ENCODE assay signal across 22 cellular contexts in genomic region chr10:78515873-78516153, GRCh38.
"Had no signal": no experiment of that assay in that cellular context is flagged by ENCODE, and none has a peak within 500 bp of the region (broad histone marks: within the 10 kb centered on the region; RNA-seq: fewer than 3 reads in every experiment).

No MANE protein-coding gene starts in this region.

- H3K27ac ChIP-seq: foreskin keratinocyte, left lung, neutrophil had no signal

- H3K36me3 ChIP-seq: heart right ventricle, left lung, lower lobe of right lung, neutrophil had no signal

- H3K27me3 ChIP-seq: foreskin keratinocyte, heart right ventricle, left lung, neutrophil had no signal

- H3K4me3 ChIP-seq: heart right ventricle, left lung, lower lobe of right lung, smooth muscle cell had no signal

- H3K9me3 ChIP-seq: heart right ventricle, left lung, lower lobe of right lung, neutrophil had no signal

- ATAC-seq: activated CD8-positive, alpha-beta memory T cell treated with anti-CD3 and anti-CD28 coated beads, Interleukin-2, amount 10 ng/mL, durations not matched to agents 7 days and 5 days; activated naive CD8-positive, alpha-beta T cell treated with anti-CD3 and anti-CD28 coated beads, Interleukin-2, amount 50 U/mL, for 24 hours; effector memory CD8-positive, alpha-beta T cell; foreskin keratinocyte; stimulated activated naive B cell treated with anti-CD40 and anti-IgM and Interleukin-4, amounts not matched to agents 10 μg/mL and 1 μg/mL and 100 μg/mL, for 72 hours; T-helper 17 cell had no signal

- DNase-seq: activated CD4-positive, alpha-beta memory T cell treated with anti-CD3 and anti-CD28 coated beads, Interleukin-2, amount 10 ng/mL, durations not matched to agents 7 days and 5 days; activated CD4-positive, alpha-beta T cell treated with anti-CD3 and anti-CD28 coated beads for 1 hour; activated CD4-positive, alpha-beta T cell treated with anti-CD3 and anti-CD28 coated beads, Interleukin-2, amount 10 ng/mL, durations not matched to agents 7 days and 5 days; activated CD8-positive, alpha-beta memory T cell treated with anti-CD3 and anti-CD28 coated beads, Interleukin-2, amount 10 ng/mL, durations not matched to agents 7 days and 5 days; activated naive CD8-positive, alpha-beta T cell treated with anti-CD3 and anti-CD28 coated beads, Interleukin-2, amount 50 U/mL, for 24 hours; activated T-cell treated with anti-CD3 and anti-CD28 coated beads, Interleukin-2, amount 50 U/mL, for 48 hours; cortex of kidney; effector memory CD8-positive, alpha-beta T cell; foreskin keratinocyte; heart right ventricle; kidney glomerular epithelial cell; left lung; lower lobe of right lung; mesenchymal stem cell; nephron progenitor cell; retina; stimulated activated CD4-positive, alpha-beta T cell treated with anti-CD3 and anti-CD28 coated beads, Interleukin-1b, Interleukin-23, amount 100 ng/mL, for 48 hours; stimulated activated naive B cell treated with anti-CD40 and anti-IgM and Interleukin-4, amounts not matched to agents 10 μg/mL and 1 μg/mL and 100 μg/mL, for 72 hours; SW 1271; T-helper 17 cell had no signal

- H3K4me1 ChIP-seq: foreskin keratinocyte had no signal

- H3K4me2 ChIP-seq: smooth muscle cell had no signal
